1 cellular context compared by ENCODE assay signal in genomic region chr3:132288357-132288756, GRCh38.
TF ChIP-seq lines count a peak whose summit lies in the region.

No MANE protein-coding gene starts in this region.

TF ChIP-seq in H1, 55 proteins besides CTCF, POLR2A, EP300 and RAD21 (continued from another document):
- TF ChIP-seq, protein P1, sequence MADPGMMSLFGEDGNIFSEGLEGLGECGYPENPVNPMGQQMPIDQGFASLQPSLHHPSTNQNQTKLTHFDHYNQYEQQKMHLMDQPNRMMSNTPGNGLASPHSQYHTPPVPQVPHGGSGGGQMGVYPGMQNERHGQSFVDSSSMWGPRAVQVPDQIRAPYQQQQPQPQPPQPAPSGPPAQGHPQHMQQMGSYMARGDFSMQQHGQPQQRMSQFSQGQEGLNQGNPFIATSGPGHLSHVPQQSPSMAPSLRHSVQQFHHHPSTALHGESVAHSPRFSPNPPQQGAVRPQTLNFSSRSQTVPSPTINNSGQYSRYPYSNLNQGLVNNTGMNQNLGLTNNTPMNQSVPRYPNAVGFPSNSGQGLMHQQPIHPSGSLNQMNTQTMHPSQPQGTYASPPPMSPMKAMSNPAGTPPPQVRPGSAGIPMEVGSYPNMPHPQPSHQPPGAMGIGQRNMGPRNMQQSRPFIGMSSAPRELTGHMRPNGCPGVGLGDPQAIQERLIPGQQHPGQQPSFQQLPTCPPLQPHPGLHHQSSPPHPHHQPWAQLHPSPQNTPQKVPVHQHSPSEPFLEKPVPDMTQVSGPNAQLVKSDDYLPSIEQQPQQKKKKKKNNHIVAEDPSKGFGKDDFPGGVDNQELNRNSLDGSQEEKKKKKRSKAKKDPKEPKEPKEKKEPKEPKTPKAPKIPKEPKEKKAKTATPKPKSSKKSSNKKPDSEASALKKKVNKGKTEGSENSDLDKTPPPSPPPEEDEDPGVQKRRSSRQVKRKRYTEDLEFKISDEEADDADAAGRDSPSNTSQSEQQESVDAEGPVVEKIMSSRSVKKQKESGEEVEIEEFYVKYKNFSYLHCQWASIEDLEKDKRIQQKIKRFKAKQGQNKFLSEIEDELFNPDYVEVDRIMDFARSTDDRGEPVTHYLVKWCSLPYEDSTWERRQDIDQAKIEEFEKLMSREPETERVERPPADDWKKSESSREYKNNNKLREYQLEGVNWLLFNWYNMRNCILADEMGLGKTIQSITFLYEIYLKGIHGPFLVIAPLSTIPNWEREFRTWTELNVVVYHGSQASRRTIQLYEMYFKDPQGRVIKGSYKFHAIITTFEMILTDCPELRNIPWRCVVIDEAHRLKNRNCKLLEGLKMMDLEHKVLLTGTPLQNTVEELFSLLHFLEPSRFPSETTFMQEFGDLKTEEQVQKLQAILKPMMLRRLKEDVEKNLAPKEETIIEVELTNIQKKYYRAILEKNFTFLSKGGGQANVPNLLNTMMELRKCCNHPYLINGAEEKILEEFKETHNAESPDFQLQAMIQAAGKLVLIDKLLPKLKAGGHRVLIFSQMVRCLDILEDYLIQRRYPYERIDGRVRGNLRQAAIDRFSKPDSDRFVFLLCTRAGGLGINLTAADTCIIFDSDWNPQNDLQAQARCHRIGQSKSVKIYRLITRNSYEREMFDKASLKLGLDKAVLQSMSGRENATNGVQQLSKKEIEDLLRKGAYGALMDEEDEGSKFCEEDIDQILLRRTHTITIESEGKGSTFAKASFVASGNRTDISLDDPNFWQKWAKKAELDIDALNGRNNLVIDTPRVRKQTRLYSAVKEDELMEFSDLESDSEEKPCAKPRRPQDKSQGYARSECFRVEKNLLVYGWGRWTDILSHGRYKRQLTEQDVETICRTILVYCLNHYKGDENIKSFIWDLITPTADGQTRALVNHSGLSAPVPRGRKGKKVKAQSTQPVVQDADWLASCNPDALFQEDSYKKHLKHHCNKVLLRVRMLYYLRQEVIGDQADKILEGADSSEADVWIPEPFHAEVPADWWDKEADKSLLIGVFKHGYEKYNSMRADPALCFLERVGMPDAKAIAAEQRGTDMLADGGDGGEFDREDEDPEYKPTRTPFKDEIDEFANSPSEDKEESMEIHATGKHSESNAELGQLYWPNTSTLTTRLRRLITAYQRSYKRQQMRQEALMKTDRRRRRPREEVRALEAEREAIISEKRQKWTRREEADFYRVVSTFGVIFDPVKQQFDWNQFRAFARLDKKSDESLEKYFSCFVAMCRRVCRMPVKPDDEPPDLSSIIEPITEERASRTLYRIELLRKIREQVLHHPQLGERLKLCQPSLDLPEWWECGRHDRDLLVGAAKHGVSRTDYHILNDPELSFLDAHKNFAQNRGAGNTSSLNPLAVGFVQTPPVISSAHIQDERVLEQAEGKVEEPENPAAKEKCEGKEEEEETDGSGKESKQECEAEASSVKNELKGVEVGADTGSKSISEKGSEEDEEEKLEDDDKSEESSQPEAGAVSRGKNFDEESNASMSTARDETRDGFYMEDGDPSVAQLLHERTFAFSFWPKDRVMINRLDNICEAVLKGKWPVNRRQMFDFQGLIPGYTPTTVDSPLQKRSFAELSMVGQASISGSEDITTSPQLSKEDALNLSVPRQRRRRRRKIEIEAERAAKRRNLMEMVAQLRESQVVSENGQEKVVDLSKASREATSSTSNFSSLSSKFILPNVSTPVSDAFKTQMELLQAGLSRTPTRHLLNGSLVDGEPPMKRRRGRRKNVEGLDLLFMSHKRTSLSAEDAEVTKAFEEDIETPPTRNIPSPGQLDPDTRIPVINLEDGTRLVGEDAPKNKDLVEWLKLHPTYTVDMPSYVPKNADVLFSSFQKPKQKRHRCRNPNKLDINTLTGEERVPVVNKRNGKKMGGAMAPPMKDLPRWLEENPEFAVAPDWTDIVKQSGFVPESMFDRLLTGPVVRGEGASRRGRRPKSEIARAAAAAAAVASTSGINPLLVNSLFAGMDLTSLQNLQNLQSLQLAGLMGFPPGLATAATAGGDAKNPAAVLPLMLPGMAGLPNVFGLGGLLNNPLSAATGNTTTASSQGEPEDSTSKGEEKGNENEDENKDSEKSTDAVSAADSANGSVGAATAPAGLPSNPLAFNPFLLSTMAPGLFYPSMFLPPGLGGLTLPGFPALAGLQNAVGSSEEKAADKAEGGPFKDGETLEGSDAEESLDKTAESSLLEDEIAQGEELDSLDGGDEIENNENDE (IDR thresholded peaks at IDR 0.05; ENCODE audit: insufficient replicate concordance, low read length), result no peak
- TF ChIP-seq TBP (IDR thresholded peaks at IDR 0.05; ENCODE audit: low read depth, low read length) (no peak), EZH2 (IDR thresholded peaks at IDR 0.05; ENCODE audit: low read depth, low read length, severe bottlenecking) (no peak), ZNF274 (IDR thresholded peaks at IDR 0.05; ENCODE audit: borderline replicate concordance, extremely low read depth, low read length) (no peak), KDM4A (IDR thresholded peaks at IDR 0.05; ENCODE audit: low read depth, low read length, severe bottlenecking) (no peak), BCL11A (IDR thresholded peaks at IDR 0.05; ENCODE audit: low read depth in 2 of 2, low read length in 2 of 2) (no peak), TCF12 (IDR thresholded peaks at IDR 0.05; ENCODE audit: low read depth, low read length) (no peak), HDAC6 (IDR thresholded peaks at IDR 0.05; ENCODE audit: low read depth, low read length) (no peak), CHD1 (IDR thresholded peaks at IDR 0.05; ENCODE audit: low read depth, low read length) (no peak), GTF2F1 (IDR thresholded peaks at IDR 0.05; ENCODE audit: borderline replicate concordance, low read depth, low read length) (no peak), POU5F1 (IDR thresholded peaks at IDR 0.05; ENCODE audit: low read depth, low read length) (no peak), YY1 (IDR thresholded peaks at IDR 0.05; ENCODE audit: low read depth, low read length) (no peak), RXRA (IDR thresholded peaks at IDR 0.05; ENCODE audit: insufficient read depth, low read depth, low read length) (no peak), SP2 (IDR thresholded peaks at IDR 0.05; ENCODE audit: low read length) (no peak)
- TF ChIP-seq, protein P2, sequence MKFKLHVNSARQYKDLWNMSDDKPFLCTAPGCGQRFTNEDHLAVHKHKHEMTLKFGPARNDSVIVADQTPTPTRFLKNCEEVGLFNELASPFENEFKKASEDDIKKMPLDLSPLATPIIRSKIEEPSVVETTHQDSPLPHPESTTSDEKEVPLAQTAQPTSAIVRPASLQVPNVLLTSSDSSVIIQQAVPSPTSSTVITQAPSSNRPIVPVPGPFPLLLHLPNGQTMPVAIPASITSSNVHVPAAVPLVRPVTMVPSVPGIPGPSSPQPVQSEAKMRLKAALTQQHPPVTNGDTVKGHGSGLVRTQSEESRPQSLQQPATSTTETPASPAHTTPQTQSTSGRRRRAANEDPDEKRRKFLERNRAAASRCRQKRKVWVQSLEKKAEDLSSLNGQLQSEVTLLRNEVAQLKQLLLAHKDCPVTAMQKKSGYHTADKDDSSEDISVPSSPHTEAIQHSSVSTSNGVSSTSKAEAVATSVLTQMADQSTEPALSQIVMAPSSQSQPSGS (IDR thresholded peaks at IDR 0.05; ENCODE audit: low read length), result no peak
- TF ChIP-seq, protein P3, sequence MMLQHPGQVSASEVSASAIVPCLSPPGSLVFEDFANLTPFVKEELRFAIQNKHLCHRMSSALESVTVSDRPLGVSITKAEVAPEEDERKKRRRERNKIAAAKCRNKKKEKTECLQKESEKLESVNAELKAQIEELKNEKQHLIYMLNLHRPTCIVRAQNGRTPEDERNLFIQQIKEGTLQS (IDR thresholded peaks at IDR 0.05; ENCODE audit: insufficient read depth, low read depth, low read length), result no peak
TF ChIP-seq in H1: peak in this region for 0.
